In genomic region chr10:52446391-52446790, GRCh38 we compare ENCODE assay signal across 1 cellular context.
TF ChIP-seq lines count a peak whose summit lies in the region.

No MANE protein-coding gene starts in this region.

TF ChIP-seq in IMR-90, 13 proteins besides CTCF, POLR2A, EP300 and RAD21 (continued from another document):
- no peak for TF ChIP-seq ELK1 (IDR thresholded peaks at IDR 0.05; ENCODE audit: borderline replicate concordance, low read depth, low read length)
- TF ChIP-seq MXI1 (IDR thresholded peaks at IDR 0.05; ENCODE audit: borderline replicate concordance, low read depth, low read length), result no peak
- TF ChIP-seq BHLHE40 (IDR thresholded peaks at IDR 0.05; ENCODE audit: low read depth, low read length), result no peak
